8 cellular contexts compared by ENCODE assay signal in the genomic region with DNA sequence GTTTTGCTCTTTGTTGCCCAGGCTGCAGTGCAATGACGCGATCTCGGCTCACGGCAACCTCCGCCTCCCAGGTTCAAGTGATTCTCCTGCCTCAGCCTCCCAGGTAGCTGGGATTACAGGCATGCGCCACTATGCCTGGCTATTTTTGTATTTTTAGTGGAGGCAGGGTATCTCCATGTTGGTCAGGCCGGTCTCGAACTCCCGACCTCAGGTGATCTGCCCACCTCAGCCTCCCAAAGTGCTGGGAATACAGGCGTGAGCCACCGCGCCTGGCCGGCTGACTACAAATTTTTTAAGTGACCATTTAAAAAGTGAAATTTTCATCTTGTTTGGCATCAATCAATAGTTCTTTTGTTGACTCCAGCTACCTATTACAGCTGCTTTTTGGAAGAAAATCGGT.
DNase-seq lines count a peak whose midpoint lies in the region; ATAC-seq and TF ChIP-seq lines count a peak whose summit lies in the region.
"Not testable (repeated sequence)": the region's sequence is repeated elsewhere in the genome, so short reads cannot be mapped to it uniquely, and the experiment has no call there.

No MANE protein-coding gene starts in this region.

- not testable (repeated sequence) for TF ChIP-seq CTCF in HFF-Myc (IDR thresholded peaks at IDR 0.05; ENCODE audit: low read depth, low read length, missing control alignments); WERI-Rb-1 (IDR thresholded peaks at IDR 0.05; ENCODE audit: low read depth, low read length); glutamatergic neuron (IDR thresholded peaks at IDR 0.05; ENCODE audit: partially characterized antibody, unreplicated experiment)

- peak overlapping the region in 10 of 11 experiments; percentile 36 to 88 (median 44); a peak in 18 of 22 replicates for H3K4me2 ChIP-seq in BLaER1 treated with 17β-estradiol and CSF1 and Interleukin-3, amounts not matched to agents 10 nM and 100 nM

- H3K36me3 ChIP-seq in BLaER1 treated with 17β-estradiol and CSF1 and Interleukin-3, amounts not matched to agents 10 nM and 100 nM = peaks cover 20 to 53% (median 36%) of the 10 kb centered on the region in 11 experiments; a peak in 21 of 22 replicates
- peaks cover 16% of the 10 kb centered on the region for H3K36me3 ChIP-seq in WERI-Rb-1

- H3K9me3 Mint-ChIP-seq in activated naive CD8-positive, alpha-beta T cell treated with anti-CD3 and anti-CD28 coated beads for 36 hours; glutamatergic neuron (ENCODE audit: unreplicated experiment); natural killer cell treated with Interleukin-12 subunit alpha and Interleukin-12 subunit beta and Interleukin-15 and Interleukin-18, amount 100 ng/mL, for 72 hours; stimulated activated effector memory CD8-positive, alpha-beta T cell treated with anti-CD3 and anti-CD28 coated beads, Interleukin-12 subunit alpha, Interleukin-12 subunit beta, amount 100 ng/mL, for 72 hours: not testable (repeated sequence)

- H3K4me1 Mint-ChIP-seq in activated naive CD8-positive, alpha-beta T cell treated with anti-CD3 and anti-CD28 coated beads for 36 hours = peaks cover 22% of the 10 kb centered on the region
- H3K4me1 Mint-ChIP-seq in glutamatergic neuron (ENCODE audit: low read depth, unreplicated experiment) = peaks cover 14% of the 10 kb centered on the region
- H3K4me1 Mint-ChIP-seq in natural killer cell treated with Interleukin-12 subunit alpha and Interleukin-12 subunit beta and Interleukin-15 and Interleukin-18, amount 100 ng/mL, for 72 hours (ENCODE audit: low read depth in 2 of 2) = peaks cover 9 to 25% of the 10 kb centered on the region in 2 donors
- peaks cover 37% of the 10 kb centered on the region for H3K4me1 Mint-ChIP-seq in stimulated activated effector memory CD8-positive, alpha-beta T cell treated with anti-CD3 and anti-CD28 coated beads, Interleukin-12 subunit alpha, Interleukin-12 subunit beta, amount 100 ng/mL, for 72 hours

- H3K27ac Mint-ChIP-seq in activated naive CD8-positive, alpha-beta T cell treated with anti-CD3 and anti-CD28 coated beads for 36 hours; glutamatergic neuron (ENCODE audit: unreplicated experiment); natural killer cell treated with Interleukin-12 subunit alpha and Interleukin-12 subunit beta and Interleukin-15 and Interleukin-18, amount 100 ng/mL, for 72 hours; stimulated activated effector memory CD8-positive, alpha-beta T cell treated with anti-CD3 and anti-CD28 coated beads, Interleukin-12 subunit alpha, Interleukin-12 subunit beta, amount 100 ng/mL, for 72 hours: not testable (repeated sequence)

- not testable (repeated sequence) for H3K9me3 ChIP-seq in BLaER1 treated with 17β-estradiol and CSF1 and Interleukin-3, amounts not matched to agents 10 nM and 100 nM (replicated peaks in 1 of 11); WERI-Rb-1 (ENCODE audit: severe bottlenecking)

- H3K9ac ChIP-seq in BLaER1 treated with 17β-estradiol and CSF1 and Interleukin-3, amounts not matched to agents 10 nM and 100 nM = not testable (repeated sequence)

- H3K27me3 Mint-ChIP-seq in activated naive CD8-positive, alpha-beta T cell treated with anti-CD3 and anti-CD28 coated beads for 36 hours; glutamatergic neuron (ENCODE audit: unreplicated experiment); natural killer cell treated with Interleukin-12 subunit alpha and Interleukin-12 subunit beta and Interleukin-15 and Interleukin-18, amount 100 ng/mL, for 72 hours: not testable (repeated sequence)

- H3K27ac ChIP-seq in BLaER1 treated with 17β-estradiol and CSF1 and Interleukin-3, amounts not matched to agents 10 nM and 100 nM; WERI-Rb-1: not testable (repeated sequence)

- H3K36me3 Mint-ChIP-seq in activated naive CD8-positive, alpha-beta T cell treated with anti-CD3 and anti-CD28 coated beads for 36 hours = peaks cover 29% of the 10 kb centered on the region
- not testable (repeated sequence) for H3K36me3 Mint-ChIP-seq in glutamatergic neuron (ENCODE audit: unreplicated experiment); natural killer cell treated with Interleukin-12 subunit alpha and Interleukin-12 subunit beta and Interleukin-15 and Interleukin-18, amount 100 ng/mL, for 72 hours
- peaks cover 76% of the 10 kb centered on the region for H3K36me3 Mint-ChIP-seq in stimulated activated effector memory CD8-positive, alpha-beta T cell treated with anti-CD3 and anti-CD28 coated beads, Interleukin-12 subunit alpha, Interleukin-12 subunit beta, amount 100 ng/mL, for 72 hours

- H3K4me3 Mint-ChIP-seq in activated naive CD8-positive, alpha-beta T cell treated with anti-CD3 and anti-CD28 coated beads for 36 hours = peak overlapping the region; percentile 48
- peak overlapping the region; percentile 63 for H3K4me3 Mint-ChIP-seq in glutamatergic neuron (ENCODE audit: unreplicated experiment)
- H3K4me3 Mint-ChIP-seq in natural killer cell treated with Interleukin-12 subunit alpha and Interleukin-12 subunit beta and Interleukin-15 and Interleukin-18, amount 100 ng/mL, for 72 hours = peak overlapping the region; percentile 30
- peak overlapping the region; percentile 94 for H3K4me3 Mint-ChIP-seq in stimulated activated effector memory CD8-positive, alpha-beta T cell treated with anti-CD3 and anti-CD28 coated beads, Interleukin-12 subunit alpha, Interleukin-12 subunit beta, amount 100 ng/mL, for 72 hours

- not testable (repeated sequence) for DNase-seq in HFF-Myc (ENCODE audit: extremely low read depth, low read depth); activated naive CD8-positive, alpha-beta T cell treated with anti-CD3 and anti-CD28 coated beads for 36 hours; glutamatergic neuron; natural killer cell treated with Interleukin-12 subunit alpha and Interleukin-12 subunit beta and Interleukin-15 and Interleukin-18, amount 100 ng/mL, for 72 hours (ENCODE audit: low spot score); stimulated activated effector memory CD8-positive, alpha-beta T cell treated with anti-CD3 and anti-CD28 coated beads, Interleukin-12 subunit alpha, Interleukin-12 subunit beta, amount 100 ng/mL, for 72 hours (ENCODE audit: low spot score in 2 of 2)
- DNase-seq in WERI-Rb-1 = peak; percentile 3
- peak; percentile 10 for DNase-seq in activated T-cell treated with anti-CD3 and anti-CD28 coated beads, Interleukin-2, amount 50 U/mL, for 1 hour

- H3K4me1 ChIP-seq in BLaER1 treated with 17β-estradiol and CSF1 and Interleukin-3, amounts not matched to agents 10 nM and 100 nM = peaks cover 19 to 33% (median 26%) of the 10 kb centered on the region in 10 experiments

- ATAC-seq in natural killer cell treated with Interleukin-12 subunit alpha and Interleukin-12 subunit beta and Interleukin-15 and Interleukin-18, amount 100 ng/mL, for 72 hours; stimulated activated effector memory CD8-positive, alpha-beta T cell treated with anti-CD3 and anti-CD28 coated beads, Interleukin-12 subunit alpha, Interleukin-12 subunit beta, amount 100 ng/mL, for 72 hours: not testable (repeated sequence)

- peaks cover 46 to 79% (median 59%) of the 10 kb centered on the region in 11 experiments; a peak in 20 of 22 replicates for H4K20me1 ChIP-seq in BLaER1 treated with 17β-estradiol and CSF1 and Interleukin-3, amounts not matched to agents 10 nM and 100 nM

- H3K4me3 ChIP-seq in BLaER1 treated with 17β-estradiol and CSF1 and Interleukin-3, amounts not matched to agents 10 nM and 100 nM; WERI-Rb-1 (ENCODE audit: low read depth, low read length): not testable (repeated sequence)
- peak overlapping the region; percentile 17 for H3K4me3 ChIP-seq in HFF-Myc (replicated peaks; ENCODE audit: low read depth, low read length)

- H3K27me3 ChIP-seq in BLaER1 treated with 17β-estradiol and CSF1 and Interleukin-3, amounts not matched to agents 10 nM and 100 nM; WERI-Rb-1 (ENCODE audit: insufficient read depth, low read depth, severe bottlenecking): not testable (repeated sequence)

Comparison
In these comparisons a context has a peak if more than half of its experiments do, and no peak if none do; other contexts are left out.
1. H3K4me3 Mint-ChIP-seq: peak in every context shown above with its lines; median percentile 94 in stimulated activated effector memory CD8-positive, alpha-beta T cell treated with anti-CD3 and anti-CD28 coated beads, Interleukin-12 subunit alpha, Interleukin-12 subunit beta, amount 100 ng/mL, for 72 hours; 63 in glutamatergic neuron; 48 in activated naive CD8-positive, alpha-beta T cell treated with anti-CD3 and anti-CD28 coated beads for 36 hours; 30 in natural killer cell treated with Interleukin-12 subunit alpha and Interleukin-12 subunit beta and Interleukin-15 and Interleukin-18, amount 100 ng/mL, for 72 hours.